ENCODE assay signal across 8 cellular contexts in the genomic region with DNA sequence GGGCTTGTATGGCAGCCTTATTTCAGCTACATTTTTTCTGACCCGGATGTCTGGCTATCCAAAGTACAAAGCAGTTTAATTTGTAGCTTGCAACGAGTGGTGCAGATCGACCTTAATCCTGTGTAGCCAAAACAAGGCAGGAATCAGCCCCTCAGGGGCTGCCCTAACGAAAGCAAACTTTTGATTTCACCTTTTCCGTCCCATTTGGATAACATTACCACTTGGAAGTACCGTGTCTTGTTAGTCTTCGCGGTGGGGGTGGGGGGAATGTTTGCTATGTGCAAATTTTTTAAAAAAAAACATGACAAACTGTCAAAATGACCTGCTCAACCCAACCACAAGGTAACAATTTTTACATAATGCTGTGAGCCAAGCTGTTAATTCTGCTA. TPM values are rescaled to one million over a fixed set of nuclear protein-coding genes. Genes with fewer than 3 reads are reported as not detected.
DNase-seq lines count a peak whose midpoint lies in the region; ATAC-seq, FAIRE-seq and TF ChIP-seq lines count a peak whose summit lies in the region.

No MANE protein-coding gene starts in this region.

- TF ChIP-seq POLR2A in endothelial cell of umbilical vein (IDR thresholded peaks at IDR 0.05; ENCODE audit: low read depth, low read length) = no peak

- no peaks in the 10 kb centered on the region for H3K9me3 ChIP-seq in CD8-positive, alpha-beta memory T cell (ENCODE audit: low read length)
- H3K9me3 ChIP-seq in endothelial cell of umbilical vein (replicated peaks; ENCODE audit: control insufficient read depth, insufficient read depth, low read length) (no peaks in the 10 kb centered on the region), osteoblast (ENCODE audit: low read depth, low read length) (no peaks in the 10 kb centered on the region)

- H3K36me3 Mint-ChIP-seq in CD8-positive, alpha-beta memory T cell = peaks cover 0 to 31% (median 6%) of the 10 kb centered on the region in 3 donors

- dilution Hi-C loops in endothelial cell of umbilical vein (cut with MboI; ENCODE audit: extremely low pct_ligation_motif_present, low sequenced_read_pairs) = no loop called here

- peaks cover 49 to 54% (median 53%) of the 10 kb centered on the region in 3 donors for H3K4me1 Mint-ChIP-seq in CD8-positive, alpha-beta memory T cell

- H3K4me3 Mint-ChIP-seq in CD8-positive, alpha-beta memory T cell = peak overlapping the region in 6 of 7 donors; percentile 87 to 99 (median 95)

- peaks cover 59% of the 10 kb centered on the region for H3K4me1 ChIP-seq in CD8-positive, alpha-beta memory T cell (ENCODE audit: insufficient read depth, low read length)
- H3K4me1 ChIP-seq in endothelial cell of umbilical vein (ENCODE audit: control insufficient read depth, extremely low read depth, insufficient read depth, low read length) (peaks cover 42% of the 10 kb centered on the region), osteoblast (ENCODE audit: insufficient read depth, low read length) (peaks cover 35% of the 10 kb centered on the region)

- H3K9ac ChIP-seq in endothelial cell of umbilical vein (replicated peaks; ENCODE audit: extremely low read depth, insufficient read depth, low read length) = peak overlapping the region; percentile 83

- no peak for FAIRE-seq in endothelial cell of umbilical vein (lab: Jason Lieb, UNC)

- POLR2A ChIA-PET in CD8-positive, alpha-beta memory T cell (lab: Charles Lee) = interaction anchor here (0.6 to 3.9 kb wide), 9 partner anchors 19 to 1380 kb away, joined by 3 to 33 read pairs (median 5); partner anchors contain the start of genes DAPP1, LAMTOR3, METAP1 and TRMT10A
- POLR2A ChIA-PET in endothelial cell of umbilical vein (lab: Charles Lee) = interaction anchor here (0.7 kb wide), 1 partner anchor 12 kb away, joined by 3 read pairs; no protein-coding TSS in a partner anchor

- H2AFZ ChIP-seq in endothelial cell of umbilical vein (ENCODE audit: low read depth, low read length) (peak overlapping the region; percentile 69), osteoblast (ENCODE audit: low read length) (peak overlapping the region; percentile 96)

- TF ChIP-seq CTCF in endothelial cell of umbilical vein (IDR thresholded peaks at IDR 0.05; ENCODE audit: extremely low read depth in 1 of 2, insufficient read depth in 1 of 2, low read depth in 1 of 2, low read length in 2 of 2) = no peak
- TF ChIP-seq CTCF in osteoblast (IDR thresholded peaks at IDR 0.05; ENCODE audit: extremely low read depth, low read depth, low read length) = no peak

- H3K27me3 ChIP-seq in CD8-positive, alpha-beta memory T cell (ENCODE audit: insufficient read depth, low read length, poor library complexity, severe bottlenecking) = no peaks in the 10 kb centered on the region
- H3K27me3 ChIP-seq in endothelial cell of umbilical vein (ENCODE audit: control insufficient read depth in 2 of 2, insufficient read depth in 2 of 2, low read length in 2 of 2) (no peaks in the 10 kb centered on the region), osteoblast (ENCODE audit: insufficient read depth, low read length) (no peaks in the 10 kb centered on the region)

- H3K4me2 ChIP-seq in endothelial cell of umbilical vein (ENCODE audit: insufficient read depth, low read length) (peak overlapping the region; percentile 95), osteoblast (ENCODE audit: insufficient read depth, low read length) (peak overlapping the region; percentile 81)

- H3K27ac Mint-ChIP-seq in CD8-positive, alpha-beta memory T cell = peak overlapping the region in 6 of 8 donors; percentile 94 to 99 (median 98)

- no peak for DNase-seq in CD8-positive, alpha-beta memory T cell
- DNase-seq in OCI-M1 (lab: John Stamatoyannopoulos, UW) (peak; percentile 62), endothelial cell of umbilical vein (ENCODE audit: low read depth, low spot score) (peak; percentile 3), osteoblast (ENCODE audit: insufficient read length, low spot score, missing footprints) (peak; percentile 76), HPDE6-E6E7 (ENCODE audit: extremely low spot score) (no peak)
- no peak for DNase-seq in activated CD4-positive, alpha-beta T cell treated with anti-CD3 and anti-CD28 coated beads for 1 hour

- intact Hi-C loops in endothelial cell of umbilical vein (cut with micrococcal nuclease) = loop anchor here (5.0 to 10.0 kb wide), 2 partner anchors 570 to 1078 kb away; partner anchors contain the start of gene EMCN

- CTCF ChIA-PET in CD8-positive, alpha-beta memory T cell (lab: Charles Lee) = interaction anchor here (1.2 to 4.6 kb wide), 6 partner anchors 50 to 384 kb away, joined by 3 to 36 read pairs (median 14); partner anchors contain the start of genes LAMTOR3 and TRMT10A
- CTCF ChIA-PET in endothelial cell of umbilical vein (lab: Charles Lee) = interaction anchor here (1.0 to 4.1 kb wide), 6 partner anchors 12 to 384 kb away, joined by 3 to 55 read pairs (median 5); partner anchors contain the start of genes LAMTOR3 and TRMT10A

- no peaks in the 10 kb centered on the region for H3K9me3 Mint-ChIP-seq in CD8-positive, alpha-beta memory T cell

- peak overlapping the region; percentile 89 for H3K27ac ChIP-seq in CD8-positive, alpha-beta memory T cell (ENCODE audit: low read depth, low read length)
- peak overlapping the region; percentile 70 for H3K27ac ChIP-seq in endothelial cell of umbilical vein (ENCODE audit: insufficient read depth, low read depth, low read length)
- peak overlapping the region; percentile 67 for H3K27ac ChIP-seq in osteoblast (ENCODE audit: low read depth, low read length)

- no peaks in the 10 kb centered on the region for H4K20me1 ChIP-seq in endothelial cell of umbilical vein (replicated peaks; ENCODE audit: control insufficient read depth, extremely low read depth, insufficient read depth, low read length)
- H4K20me1 ChIP-seq in osteoblast (ENCODE audit: insufficient read depth, low read length) = peaks cover 24% of the 10 kb centered on the region

- BruUV-seq in endothelial cell of umbilical vein (replicated peaks; lab: Mats Ljungman, UMichigan) = no TSS peak

- ATAC-seq in HG03159 (IDR thresholded peaks at IDR 0.05; ENCODE audit: unreplicated experiment) (no peak), HG02678 (IDR thresholded peaks at IDR 0.05; ENCODE audit: unreplicated experiment) (no peak)

- H3K4me3 ChIP-seq in CD8-positive, alpha-beta memory T cell (ENCODE audit: low read length) = peak overlapping the region; percentile 68
- H3K4me3 ChIP-seq in endothelial cell of umbilical vein (replicated peaks in 1 of 3; ENCODE audit: insufficient read depth in 1 of 3, low read depth in 1 of 3, low read length in 3 of 3) (peak overlapping the region in 2 of 3 experiments; percentile 93 to 97), osteoblast (ENCODE audit: insufficient read depth, low read length) (peak overlapping the region; percentile 89)

- H3K9me1 ChIP-seq in endothelial cell of umbilical vein (replicated peaks; ENCODE audit: control insufficient read depth, extremely low read depth, insufficient read depth, low read length) = no peaks in the 10 kb centered on the region

- H3K36me3 ChIP-seq in CD8-positive, alpha-beta memory T cell (ENCODE audit: insufficient read depth, low read length) = peaks cover 8% of the 10 kb centered on the region
- H3K36me3 ChIP-seq in endothelial cell of umbilical vein (ENCODE audit: control insufficient read depth in 2 of 2, extremely low read depth in 1 of 2, insufficient read depth in 2 of 2, low read length in 2 of 2) = peaks cover 0 to 4% of the 10 kb centered on the region in 2 experiments
- peaks cover 6% of the 10 kb centered on the region for H3K36me3 ChIP-seq in osteoblast (ENCODE audit: insufficient read depth, low read length)

- no peaks in the 10 kb centered on the region for H3K27me3 Mint-ChIP-seq in CD8-positive, alpha-beta memory T cell

- H3K79me2 ChIP-seq in endothelial cell of umbilical vein (ENCODE audit: control insufficient read depth, insufficient read depth, low read length) (peaks cover 65% of the 10 kb centered on the region), osteoblast (ENCODE audit: insufficient read depth, low read length) (peaks cover 61% of the 10 kb centered on the region)

RNA-seq across cellular contexts. Expression of gene DNAJB14, which starts 0.8 kb away (rescaled TPM):
- total RNA-seq in CD8-positive, alpha-beta memory T cell = 10 to 100 TPM; 43.8 to 46.5 TPM
- polyA plus RNA-seq in CD8-positive, alpha-beta memory T cell = 63.3 TPM
- total RNA-seq in endothelial cell of umbilical vein = 42.6 and 56.7 TPM in 2 replicates
- polyA plus RNA-seq in endothelial cell of umbilical vein = 7.6 and 9.2 TPM in 2 replicates
- 21.1 and 21.9 TPM in 2 replicates for polyA plus RNA-seq in endothelial cell of umbilical vein (2011; cell fraction: cytosol; rRNA removed)
- polyA plus RNA-seq in endothelial cell of umbilical vein (2011; cell fraction: nucleus; rRNA removed) = 27.4 and 48.6 TPM in 2 replicates
- 41.4 and 54.2 TPM in 2 replicates for polyA plus RNA-seq in endothelial cell of umbilical vein (2012)
- polyA minus RNA-seq in endothelial cell of umbilical vein = 10.2 and 11.3 TPM in 2 replicates
- 5.2 TPM for polyA minus RNA-seq in endothelial cell of umbilical vein (2011; cell fraction: cytosol; rRNA and poly(A)+ RNA removed)
- 38.9 and 48.5 TPM in 2 replicates for polyA minus RNA-seq in endothelial cell of umbilical vein (2011; cell fraction: nucleus; rRNA and poly(A)+ RNA removed)
- total RNA-seq in osteoblast = 39.2 and 41.3 TPM in 2 replicates

RNA-seq across cellular contexts. Expression of gene H2AZ1, which starts 2.9 kb away (rescaled TPM):
- total RNA-seq in CD8-positive, alpha-beta memory T cell = 100 to 1,000 TPM; 494 to 515 TPM
- 372 TPM for polyA plus RNA-seq in CD8-positive, alpha-beta memory T cell
- total RNA-seq in endothelial cell of umbilical vein (682 and 704 TPM in 2 replicates), osteoblast (94.8 and 97.2 TPM in 2 replicates)
- 415 and 715 TPM in 2 replicates for polyA plus RNA-seq in endothelial cell of umbilical vein
- polyA plus RNA-seq in endothelial cell of umbilical vein (2011; cell fraction: cytosol; rRNA removed) = 690 and 735 TPM in 2 replicates
- 301 and 439 TPM in 2 replicates for polyA plus RNA-seq in endothelial cell of umbilical vein (2011; cell fraction: nucleus; rRNA removed)
- 371 and 961 TPM in 2 replicates for polyA plus RNA-seq in endothelial cell of umbilical vein (2012)
- polyA minus RNA-seq in endothelial cell of umbilical vein = 228 and 255 TPM in 2 replicates
- 202 TPM for polyA minus RNA-seq in endothelial cell of umbilical vein (2011; cell fraction: cytosol; rRNA and poly(A)+ RNA removed)
- 73.2 and 85.6 TPM in 2 replicates for polyA minus RNA-seq in endothelial cell of umbilical vein (2011; cell fraction: nucleus; rRNA and poly(A)+ RNA removed)

RNA-seq across cellular contexts. Expression of gene LAMTOR3, which starts 53.0 kb away (rescaled TPM):
- total RNA-seq in CD8-positive, alpha-beta memory T cell = 10 to 100 TPM; 35.7 to 37.9 TPM
- 39.0 TPM for polyA plus RNA-seq in CD8-positive, alpha-beta memory T cell
- total RNA-seq in endothelial cell of umbilical vein (25.3 and 29.1 TPM in 2 replicates), osteoblast (39.5 and 42.0 TPM in 2 replicates)
- polyA plus RNA-seq in endothelial cell of umbilical vein = 25.3 and 31.0 TPM in 2 replicates
- polyA plus RNA-seq in endothelial cell of umbilical vein (2011; cell fraction: cytosol; rRNA removed) = 28.7 and 28.9 TPM in 2 replicates
- polyA plus RNA-seq in endothelial cell of umbilical vein (2011; cell fraction: nucleus; rRNA removed) = 12.8 and 17.5 TPM in 2 replicates
- 24.0 and 30.5 TPM in 2 replicates for polyA plus RNA-seq in endothelial cell of umbilical vein (2012)
- polyA minus RNA-seq in endothelial cell of umbilical vein = 17.2 and 17.5 TPM in 2 replicates
- 5.9 TPM for polyA minus RNA-seq in endothelial cell of umbilical vein (2011; cell fraction: cytosol; rRNA and poly(A)+ RNA removed)
- polyA minus RNA-seq in endothelial cell of umbilical vein (2011; cell fraction: nucleus; rRNA and poly(A)+ RNA removed) = 10.6 and 13.9 TPM in 2 replicates

Comparison
In these comparisons a context has a peak if more than half of its experiments do, and no peak if none do; other contexts are left out.
1. DNase-seq: peak in OCI-M1 (single experiment), endothelial cell of umbilical vein (single experiment) and osteoblast (single experiment); none in CD8-positive, alpha-beta memory T cell (0 of 5), HPDE6-E6E7 (single experiment) and activated CD4-positive, alpha-beta T cell treated with anti-CD3 and anti-CD28 coated beads for 1 hour (single experiment).
2. Peak in every context shown above with its lines, with median percentiles within 50 percentile points of each other: H3K27ac ChIP-seq and H3K4me3 ChIP-seq.